Comparison of ENCODE assay signal across 11 cellular contexts in the genomic region with DNA sequence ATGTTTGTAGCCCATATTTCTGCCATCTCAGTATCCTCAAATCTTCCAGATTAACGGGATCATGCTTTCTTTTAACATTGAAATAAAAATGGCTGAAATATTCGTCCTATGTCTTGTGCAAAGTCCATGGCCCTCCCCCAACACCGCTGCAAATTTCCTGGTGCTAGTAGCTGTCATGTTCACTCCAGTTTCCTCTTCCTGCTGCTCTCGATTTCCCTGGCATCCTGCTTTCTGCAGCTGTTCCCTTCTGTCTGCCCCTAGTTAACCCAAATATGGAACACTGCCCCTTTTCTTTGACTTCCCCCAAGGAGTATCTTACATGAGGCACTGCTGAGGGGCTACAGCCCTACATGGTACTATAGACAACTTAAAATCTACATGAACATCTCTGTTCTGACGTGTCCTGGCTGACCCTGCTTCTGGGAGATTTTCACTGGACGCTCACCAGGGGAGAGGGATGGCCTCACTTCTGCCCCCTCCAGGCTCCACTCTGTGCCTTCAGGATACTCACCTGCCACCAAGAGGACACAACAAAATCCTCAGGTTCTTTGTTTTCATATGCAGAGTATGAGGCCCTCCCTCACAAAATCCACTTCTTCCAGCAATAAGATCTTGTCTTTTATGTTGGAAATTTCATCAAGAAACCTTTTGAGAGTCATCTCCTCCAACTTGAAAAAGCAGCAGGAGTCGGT. TPM values are rescaled to one million over a fixed set of nuclear protein-coding genes. Genes with fewer than 3 reads are reported as not detected.
DNase-seq lines count a peak whose midpoint lies in the region; ATAC-seq, FAIRE-seq and TF ChIP-seq lines count a peak whose summit lies in the region.
"Had no signal": no experiment of that assay in that cellular context is flagged by ENCODE, and none has a peak within 500 bp of the region (broad histone marks: within the 10 kb centered on the region; RNA-seq: fewer than 3 reads in every experiment).

No MANE protein-coding gene starts in this region.

- H3K27me3 Mint-ChIP-seq in T-cell, result peaks cover 0 to 2% of the 10 kb centered on the region in 2 donors
- no peaks in the 10 kb centered on the region for H3K27me3 Mint-ChIP-seq in activated T-cell treated with anti-CD3 and anti-CD28 coated beads, Interleukin-2, amount 50 U/mL, for 4 hours (ENCODE audit: low read depth)

- TF ChIP-seq CTCF in GM12878 (IDR thresholded peaks at IDR 0.05 in 2 of 3, conservative IDR thresholded peaks at IDR 0.05 in 1 of 3; ENCODE audit: control insufficient read depth in 2 of 3, extremely low read depth in 1 of 3, insufficient read depth in 1 of 3, low read depth in 3 of 3, low read length in 3 of 3), result peak; percentile 18 to 20 (median 19); a peak in 3 of 6 replicates

- no peak overlapping the region for H3K27ac Mint-ChIP-seq in T-cell
- H3K27ac Mint-ChIP-seq: T-helper 1 cell treated with Interleukin-12 subunit alpha and Interleukin-12 subunit beta and Interleukin-4 antibody, amounts not matched to agents 30 μg/mL and 1 μg/mL, for 36 hours had no signal

- no peak overlapping the region for H2AFZ ChIP-seq in GM12878 (ENCODE audit: control insufficient read depth, low read depth, low read length)

- no peaks in the 10 kb centered on the region for H3K4me1 Mint-ChIP-seq in T-cell
- H3K4me1 Mint-ChIP-seq in activated T-cell treated with anti-CD3 and anti-CD28 coated beads, Interleukin-2, amount 50 U/mL, for 4 hours (ENCODE audit: low read depth), result no peaks in the 10 kb centered on the region

- intact Hi-C loops in GM12878 (cut with micrococcal nuclease; ENCODE audit: unreplicated experiment), result no loop called here

- SMC1A ChIA-PET in GM12878 (lab: Charles Lee; ENCODE audit: uncharacterized antibody, unreplicated experiment), result no interaction called here

- in situ Hi-C loops in GM12878 (cut with MboI), result no loop called here

- H3K4me3 ChIP-seq in HUES6 (ENCODE audit: low read depth, low read length) (peak overlapping the region; percentile 26; the same call in 1 of the 2 replicates), GM12878 (no peak overlapping the region)

- no peaks in the 10 kb centered on the region for H3K36me3 ChIP-seq in HUES6 (ENCODE audit: control insufficient read depth, insufficient read depth, low read length)
- no peaks in the 10 kb centered on the region for H3K36me3 ChIP-seq in GM12878 (ENCODE audit: control insufficient read depth in 2 of 2, insufficient read depth in 2 of 2, low read length in 1 of 2)

- no peak for FAIRE-seq in GM12878 (lab: Jason Lieb, UNC)

- ATAC-seq in GM12878 (peak; percentile 70), T-cell (replicated peaks in 1 of 4) (no peak)
- ATAC-seq in activated T-cell treated with anti-CD3 and anti-CD28 coated beads, Interleukin-2, amount 50 U/mL, for 4 hours, result no peak

- no peaks in the 10 kb centered on the region for H3K27me3 ChIP-seq in HUES6 (ENCODE audit: control insufficient read depth, insufficient read depth, low read length)
- H3K27me3 ChIP-seq in GM12878 (replicated peaks in 1 of 2; ENCODE audit: control insufficient read depth in 2 of 2, insufficient read depth in 2 of 2, low read length in 1 of 2), result no peaks in the 10 kb centered on the region

- no peaks in the 10 kb centered on the region for H3K36me3 Mint-ChIP-seq in T-cell
- no peaks in the 10 kb centered on the region for H3K36me3 Mint-ChIP-seq in activated T-cell treated with anti-CD3 and anti-CD28 coated beads, Interleukin-2, amount 50 U/mL, for 4 hours (ENCODE audit: insufficient read depth)

- H4K20me1 ChIP-seq in GM12878 (ENCODE audit: control insufficient read depth, insufficient read depth), result no peaks in the 10 kb centered on the region

- H3K79me2 ChIP-seq in GM12878 (ENCODE audit: control insufficient read depth, insufficient read depth, low read length), result no peaks in the 10 kb centered on the region

- TF ChIP-seq RAD21 in GM12878 (IDR thresholded peaks at IDR 0.05; ENCODE audit: insufficient read depth, low read depth, low read length), result peak; percentile 19; the same call in 1 of the 2 replicates

- H3K9ac ChIP-seq in HUES6 (ENCODE audit: low read length) (no peak overlapping the region), GM12878 (ENCODE audit: control insufficient read depth, insufficient read depth, low read length) (no peak overlapping the region)

- DNase-seq in ELF-1 (ENCODE audit: low read depth, low spot score) (peak; percentile 80), GM12878 (ENCODE audit: low read depth, low spot score) (no peak), left kidney (ENCODE audit: low read depth, low spot score) (peak; percentile 39), SW 1271 (lab: John Stamatoyannopoulos, UW) (no peak), T-cell (no peak)
- DNase-seq in effector CD8-positive, alpha-beta T cell (lab: John Stamatoyannopoulos, UW), result no peak
- no peak for DNase-seq in activated T-cell treated with anti-CD3 and anti-CD28 coated beads, Interleukin-2, amount 50 U/mL, for 4 hours
- DNase-seq: GF-D8, NCI-H2029 had no signal

- CTCF ChIA-PET in GM12878 (lab: Yijun Ruan, JAX) (interaction anchor here (2.0 to 2.7 kb wide), 2 partner anchors 11 to 106 kb away, joined by 5 to 7 read pairs; no protein-coding TSS in a partner anchor), T-cell (lab: Charles Lee) (no interaction called here)

- H3K4me2 ChIP-seq in GM12878 (ENCODE audit: control insufficient read depth, insufficient read depth), result no peak overlapping the region

- H3K4me3 Mint-ChIP-seq in T-cell, result no peak overlapping the region
- H3K4me3 Mint-ChIP-seq in activated T-cell treated with anti-CD3 and anti-CD28 coated beads, Interleukin-2, amount 50 U/mL, for 4 hours, result no peak overlapping the region
- H3K4me3 Mint-ChIP-seq: T-helper 1 cell treated with Interleukin-12 subunit alpha and Interleukin-12 subunit beta and Interleukin-4 antibody, amounts not matched to agents 30 μg/mL and 1 μg/mL, for 36 hours had no signal

- no peaks in the 10 kb centered on the region for H3K9me3 Mint-ChIP-seq in T-cell
- no peaks in the 10 kb centered on the region for H3K9me3 Mint-ChIP-seq in activated T-cell treated with anti-CD3 and anti-CD28 coated beads, Interleukin-2, amount 50 U/mL, for 4 hours
- H3K9me3 Mint-ChIP-seq: T-helper 1 cell treated with Interleukin-12 subunit alpha and Interleukin-12 subunit beta and Interleukin-4 antibody, amounts not matched to agents 30 μg/mL and 1 μg/mL, for 36 hours had no signal

- RAD21 ChIA-PET in GM12878 (lab: Charles Lee; ENCODE audit: unreplicated experiment), result no interaction called here

- BruUV-seq in GM12878 (replicated peaks; lab: Mats Ljungman, UMichigan), result no TSS peak

- H3K4me1 ChIP-seq in HUES6 (ENCODE audit: control insufficient read depth, insufficient read depth, low read length) (peaks cover 17% of the 10 kb centered on the region), GM12878 (ENCODE audit: control insufficient read depth, insufficient read depth, low read length) (no peaks in the 10 kb centered on the region)

- POLR2A ChIA-PET in GM12878 (lab: Charles Lee) (no interaction called here), T-cell (lab: Charles Lee) (no interaction called here)

- TF ChIP-seq EP300 in GM12878 (IDR thresholded peaks at IDR 0.05; ENCODE audit: borderline replicate concordance in 1 of 2, control insufficient read depth in 1 of 2, low read depth in 2 of 2, low read length in 2 of 2), result no peak

- no peak for TF ChIP-seq POLR2A in GM12878 (IDR thresholded peaks at IDR 0.05; ENCODE audit: low read depth, low read length)

- 37% methylated on average over 7 of the region's 7 CpGs for WGBS in GM12878 (ENCODE audit: insufficient coverage, insufficient replicate concordance, low lambda C conversion rate, missing lambda C conversion rate)

- H3K27ac ChIP-seq in HUES6 (ENCODE audit: low read depth, low read length), result no peak overlapping the region
- H3K27ac ChIP-seq in GM12878 (ENCODE audit: control insufficient read depth, insufficient read depth), result no peak overlapping the region

- H3K9me3 ChIP-seq in HUES6 (ENCODE audit: control insufficient read depth, insufficient read depth, low read depth, low read length) (no peaks in the 10 kb centered on the region), GM12878 (replicated peaks; ENCODE audit: control insufficient read depth, insufficient read depth, low read length) (no peaks in the 10 kb centered on the region)

TF ChIP-seq in GM12878, 131 proteins besides CTCF, POLR2A, EP300 and RAD21 (continues in another document):
- TF ChIP-seq HCFC1 (IDR thresholded peaks at IDR 0.05; ENCODE audit: low read length) (no peak), HDAC2 (IDR thresholded peaks at IDR 0.05) (no peak), GABPA (IDR thresholded peaks at IDR 0.05; ENCODE audit: low read depth) (no peak), NRF1 (conservative IDR thresholded peaks at IDR 0.05; ENCODE audit: low read depth, low read length) (no peak)

RNA-seq across cellular contexts. Expression of gene SCUBE2, which starts 29.4 kb away (rescaled TPM):
- total RNA-seq in GM12878 (2013; cell fraction: nucleolus; rRNA removed), result 5.6 and 6.9 TPM in 2 replicates
- 0.27 and 0.56 TPM in 2 replicates for total RNA-seq in GM12878 (2014; rRNA removed)
- 0.23 and 0.27 TPM in 2 replicates for total RNA-seq in GM12878 (2014; rRNA removed; fragmentation: Illumina TruSeq; extraction: Trizol)
- total RNA-seq in GM12878 (2021), result 0.24 and 0.31 TPM in 2 replicates
- polyA plus RNA-seq in GM12878 (2011; ENCODE audit: low read depth), result 0.10 TPM
- polyA plus RNA-seq in GM12878 (2011; rRNA removed), result 0.31 and 0.52 TPM in 2 replicates
- polyA plus RNA-seq in GM12878 (2011; cell fraction: cytosol; rRNA removed), result 0.10 and 0.15 TPM in 2 replicates
- polyA plus RNA-seq in GM12878 (2011; cell fraction: nucleus; rRNA removed), result 1.3 and 1.9 TPM in 2 replicates
- polyA plus RNA-seq in GM12878 (2012), result 0.18 and 0.25 TPM in 2 replicates
- polyA plus RNA-seq in GM12878 (2014; fragmentation: Illumina TruSeq; extraction: Trizol), result 0.06 and 0.12 TPM in 2 replicates
- under 1 TPM in 1 of 2 experiments, not detected in 1; 0.35 TPM for polyA plus RNA-seq in GM12878 (2014; fragmentation: Nextera tagmentation; extraction: Ambion mirVana)
- polyA plus RNA-seq in GM12878 (2014; rRNA removed), result 0.10 and 0.18 TPM in 2 replicates
- under 1 TPM in 1 of 2 experiments, not detected in 1; 0.54 TPM for polyA plus RNA-seq in GM12878 (2016; fragmentation: Nextera tagmentation; extraction: Ambion mirVana)
- 1.4 and 2.7 TPM in 2 replicates for polyA minus RNA-seq in GM12878 (2011; rRNA and poly(A)+ RNA removed)
- not detected in 2 replicates for polyA minus RNA-seq in GM12878 (2011; cell fraction: cytosol; rRNA and poly(A)+ RNA removed)
- polyA minus RNA-seq in GM12878 (2011; cell fraction: nucleus; rRNA and poly(A)+ RNA removed), result 0.97 and 1.6 TPM in 2 replicates
- 1 to 10 TPM in 1 of 5 donors, under 1 TPM in 3, not detected in 1; 0.22 to 1.3 (median 0.77) TPM for total RNA-seq in T-cell
- under 1 TPM; 0.20 to 0.41 (median 0.26) TPM for total RNA-seq in activated T-cell treated with anti-CD3 and anti-CD28 coated beads, Interleukin-2, amount 50 U/mL, for 4 hours

Comparison
In these comparisons a context has a peak if more than half of its experiments do, and no peak if none do; other contexts are left out.
1. DNase-seq: peak in ELF-1 (single experiment) and left kidney (single experiment); none in GM12878 (single experiment), SW 1271 (0 of 2), effector CD8-positive, alpha-beta T cell (single experiment), T-cell (0 of 34) and activated T-cell treated with anti-CD3 and anti-CD28 coated beads, Interleukin-2, amount 50 U/mL, for 4 hours (single experiment).